ENCODE assay signal across 33 cellular contexts in genomic region chr13:104163866-104164630, GRCh38.
"Had no signal": no experiment of that assay in that cellular context is flagged by ENCODE, and none has a peak within 500 bp of the region (broad histone marks: within the 10 kb centered on the region; RNA-seq: fewer than 3 reads in every experiment).

No MANE protein-coding gene starts in this region.

- H3K4me1 Mint-ChIP-seq: activated CD4-positive, alpha-beta T cell treated with anti-CD3 and anti-CD28 coated beads for 36 hours; activated CD4-positive, alpha-beta T cell treated with anti-CD3 and anti-CD28 coated beads, Interleukin-2, amount 10 ng/mL, durations not matched to agents 24 days and 14 days; activated CD8-positive, alpha-beta memory T cell treated with anti-CD3 and anti-CD28 coated beads, Interleukin-2, amount 10 ng/mL, durations not matched to agents 7 days and 5 days; activated naive CD4-positive, alpha-beta T cell treated with anti-CD3 and anti-CD28 coated beads, Interleukin-2, amount 50 U/mL, for 24 hours; activated naive CD8-positive, alpha-beta T cell treated with anti-CD3 and anti-CD28 coated beads for 36 hours; activated naive CD8-positive, alpha-beta T cell treated with anti-CD3 and anti-CD28 coated beads, Interleukin-2, amount 50 U/mL, for 24 hours had no signal

- DNase-seq: activated CD4-positive, alpha-beta memory T cell treated with anti-CD3 and anti-CD28 coated beads for 36 hours; activated CD4-positive, alpha-beta T cell treated with anti-CD3 and anti-CD28 coated beads for 36 hours; activated CD4-positive, alpha-beta T cell treated with anti-CD3 and anti-CD28 coated beads, Interleukin-2, amount 10 ng/mL, durations not matched to agents 24 days and 14 days; activated CD4-positive, CD25-positive, alpha-beta regulatory T cell; activated CD4-positive, CD25-positive, alpha-beta regulatory T cell treated with anti-CD3 and anti-CD28 coated beads, Interleukin-2, amount 50 U/mL, for 72 hours; activated CD8-positive, alpha-beta memory T cell treated with anti-CD3 and anti-CD28 coated beads, Interleukin-2, amount 10 ng/mL, durations not matched to agents 7 days and 5 days; activated CD8-positive, alpha-beta memory T cell treated with anti-CD3 and anti-CD28 coated beads, Interleukin-2, amount 50 U/mL, for 4 hours; activated CD8-positive, alpha-beta T cell treated with anti-CD3 and anti-CD28 coated beads, Interleukin-2, amount 10 ng/mL, durations not matched to agents 7 days and 5 days; activated effector memory CD4-positive, alpha-beta T cell treated with anti-CD3 and anti-CD28 coated beads, Interleukin-2, amount 50 U/mL, for 16 hours; activated naive CD4-positive, alpha-beta T cell treated with anti-CD3 and anti-CD28 coated beads for 36 hours; activated naive CD8-positive, alpha-beta T cell treated with anti-CD3 and anti-CD28 coated beads for 36 hours; activated naive CD8-positive, alpha-beta T cell treated with anti-CD3 and anti-CD28 coated beads, Interleukin-2, amount 50 U/mL, for 24 hours; activated T-cell treated with anti-CD3 and anti-CD28 coated beads, Interleukin-2, amount 50 U/mL, for 1 hour; activated T-cell treated with anti-CD3 and anti-CD28 coated beads, Interleukin-2, amount 50 U/mL, for 48 hours; adrenal gland; amygdala; aorta; body of pancreas; caudate nucleus; cortex of kidney; dermis blood vessel endothelial cell; effector CD8-positive, alpha-beta T cell; foreskin fibroblast; gastrocnemius medialis; glutamatergic neuron; heart left ventricle; hypothalamus; T1000 had no signal

- H3K27ac ChIP-seq: adrenal gland, body of pancreas, gastrocnemius medialis, heart left ventricle had no signal

- ATAC-seq: activated CD4-positive, alpha-beta T cell treated with anti-CD3 and anti-CD28 coated beads for 36 hours; activated CD8-positive, alpha-beta memory T cell treated with anti-CD3 and anti-CD28 coated beads, Interleukin-2, amount 10 ng/mL, durations not matched to agents 7 days and 5 days; activated CD8-positive, alpha-beta T cell treated with anti-CD3 and anti-CD28 coated beads, Interleukin-2, amount 10 ng/mL, durations not matched to agents 7 days and 5 days; activated naive CD8-positive, alpha-beta T cell treated with anti-CD3 and anti-CD28 coated beads, Interleukin-2, amount 50 U/mL, for 24 hours; body of pancreas; esophagus mucosa; gastrocnemius medialis; heart left ventricle had no signal

- H3K27ac Mint-ChIP-seq: activated CD4-positive, alpha-beta memory T cell treated with anti-CD3 and anti-CD28 coated beads for 36 hours; activated CD4-positive, alpha-beta T cell treated with anti-CD3 and anti-CD28 coated beads for 36 hours; activated CD4-positive, alpha-beta T cell treated with anti-CD3 and anti-CD28 coated beads, Interleukin-2, amount 10 ng/mL, durations not matched to agents 24 days and 14 days; activated CD8-positive, alpha-beta memory T cell treated with anti-CD3 and anti-CD28 coated beads, Interleukin-2, amount 10 ng/mL, durations not matched to agents 7 days and 5 days; activated CD8-positive, alpha-beta T cell treated with anti-CD3 and anti-CD28 coated beads, Interleukin-2, amount 10 ng/mL, durations not matched to agents 7 days and 5 days; activated naive CD4-positive, alpha-beta T cell treated with anti-CD3 and anti-CD28 coated beads for 36 hours; activated naive CD4-positive, alpha-beta T cell treated with anti-CD3 and anti-CD28 coated beads, Interleukin-2, amount 50 U/mL, for 24 hours; activated naive CD8-positive, alpha-beta T cell treated with anti-CD3 and anti-CD28 coated beads for 36 hours; activated naive CD8-positive, alpha-beta T cell treated with anti-CD3 and anti-CD28 coated beads, Interleukin-2, amount 50 U/mL, for 24 hours; activated T-helper 1 cell treated with anti-CD3 and anti-CD28 coated beads, Interleukin-12 subunit alpha, Interleukin-12 subunit beta, Interleukin-2, Interleukin-4 antibody, amounts not matched to agents 30 ng/mL and 10 ng/mL and 1 ng/mL, durations not matched to agents 14 hours and 24 hours and 36 hours; activated T-helper 2 cell treated with anti-CD3 and anti-CD28 coated beads, Interferon-gamma antibody, Interleukin-2, Interleukin-4, amounts not matched to agents 10 μg/mL and 5 μg/mL and 100 μg/mL, durations not matched to agents 14 hours and 24 hours and 36 hours; T-helper 2 cell treated with Interferon-gamma antibody and Interleukin-4, amounts not matched to agents 5 μg/mL and 100 μg/mL, for 36 hours had no signal

- H3K4me3 Mint-ChIP-seq: activated CD4-positive, alpha-beta memory T cell treated with anti-CD3 and anti-CD28 coated beads for 36 hours; activated CD4-positive, alpha-beta T cell treated with anti-CD3 and anti-CD28 coated beads for 36 hours; activated CD4-positive, alpha-beta T cell treated with anti-CD3 and anti-CD28 coated beads, Interleukin-2, amount 10 ng/mL, durations not matched to agents 24 days and 14 days; activated CD8-positive, alpha-beta memory T cell treated with anti-CD3 and anti-CD28 coated beads, Interleukin-2, amount 10 ng/mL, durations not matched to agents 7 days and 5 days; activated CD8-positive, alpha-beta T cell treated with anti-CD3 and anti-CD28 coated beads, Interleukin-2, amount 10 ng/mL, durations not matched to agents 7 days and 5 days; activated naive CD4-positive, alpha-beta T cell treated with anti-CD3 and anti-CD28 coated beads for 36 hours; activated naive CD4-positive, alpha-beta T cell treated with anti-CD3 and anti-CD28 coated beads, Interleukin-2, amount 50 U/mL, for 24 hours; activated naive CD8-positive, alpha-beta T cell treated with anti-CD3 and anti-CD28 coated beads for 36 hours; activated naive CD8-positive, alpha-beta T cell treated with anti-CD3 and anti-CD28 coated beads, Interleukin-2, amount 50 U/mL, for 24 hours; activated T-helper 1 cell treated with anti-CD3 and anti-CD28 coated beads, Interleukin-12 subunit alpha, Interleukin-12 subunit beta, Interleukin-2, Interleukin-4 antibody, amounts not matched to agents 30 ng/mL and 10 ng/mL and 1 ng/mL, durations not matched to agents 14 hours and 24 hours and 36 hours; T-helper 2 cell treated with Interferon-gamma antibody and Interleukin-4, amounts not matched to agents 5 μg/mL and 100 μg/mL, for 36 hours had no signal

- H3K27me3 ChIP-seq: adrenal gland, body of pancreas, gastrocnemius medialis, heart left ventricle had no signal

- H3K4me1 ChIP-seq: adrenal gland, body of pancreas, gastrocnemius medialis, heart left ventricle had no signal

- H3K9me3 Mint-ChIP-seq: activated CD4-positive, alpha-beta memory T cell treated with anti-CD3 and anti-CD28 coated beads for 36 hours; activated CD4-positive, alpha-beta T cell treated with anti-CD3 and anti-CD28 coated beads, Interleukin-2, amount 10 ng/mL, durations not matched to agents 24 days and 14 days; activated naive CD4-positive, alpha-beta T cell treated with anti-CD3 and anti-CD28 coated beads for 36 hours; activated naive CD4-positive, alpha-beta T cell treated with anti-CD3 and anti-CD28 coated beads, Interleukin-2, amount 50 U/mL, for 24 hours; activated T-helper 1 cell treated with anti-CD3 and anti-CD28 coated beads, Interleukin-12 subunit alpha, Interleukin-12 subunit beta, Interleukin-2, Interleukin-4 antibody, amounts not matched to agents 30 ng/mL and 10 ng/mL and 1 ng/mL, durations not matched to agents 14 hours and 24 hours and 36 hours; T-helper 2 cell treated with Interferon-gamma antibody and Interleukin-4, amounts not matched to agents 5 μg/mL and 100 μg/mL, for 36 hours had no signal

- H3K9me3 ChIP-seq: adrenal gland, body of pancreas, gastrocnemius medialis, heart left ventricle had no signal

- H3K36me3 Mint-ChIP-seq: activated CD4-positive, alpha-beta memory T cell treated with anti-CD3 and anti-CD28 coated beads for 36 hours; activated CD8-positive, alpha-beta memory T cell treated with anti-CD3 and anti-CD28 coated beads, Interleukin-2, amount 10 ng/mL, durations not matched to agents 7 days and 5 days; activated naive CD4-positive, alpha-beta T cell treated with anti-CD3 and anti-CD28 coated beads, Interleukin-2, amount 50 U/mL, for 24 hours; activated naive CD8-positive, alpha-beta T cell treated with anti-CD3 and anti-CD28 coated beads for 36 hours had no signal

- H3K27me3 Mint-ChIP-seq: activated CD4-positive, alpha-beta memory T cell treated with anti-CD3 and anti-CD28 coated beads for 36 hours; activated CD4-positive, alpha-beta T cell treated with anti-CD3 and anti-CD28 coated beads for 36 hours; activated CD4-positive, alpha-beta T cell treated with anti-CD3 and anti-CD28 coated beads, Interleukin-2, amount 10 ng/mL, durations not matched to agents 24 days and 14 days; activated CD8-positive, alpha-beta memory T cell treated with anti-CD3 and anti-CD28 coated beads, Interleukin-2, amount 10 ng/mL, durations not matched to agents 7 days and 5 days; activated naive CD4-positive, alpha-beta T cell treated with anti-CD3 and anti-CD28 coated beads, Interleukin-2, amount 50 U/mL, for 24 hours had no signal

- H3K4me3 ChIP-seq: adrenal gland, body of pancreas, gastrocnemius medialis, heart left ventricle had no signal

- H3K36me3 ChIP-seq: adrenal gland, gastrocnemius medialis, heart left ventricle had no signal
